8 cellular contexts compared by ENCODE assay signal in the genomic region with DNA sequence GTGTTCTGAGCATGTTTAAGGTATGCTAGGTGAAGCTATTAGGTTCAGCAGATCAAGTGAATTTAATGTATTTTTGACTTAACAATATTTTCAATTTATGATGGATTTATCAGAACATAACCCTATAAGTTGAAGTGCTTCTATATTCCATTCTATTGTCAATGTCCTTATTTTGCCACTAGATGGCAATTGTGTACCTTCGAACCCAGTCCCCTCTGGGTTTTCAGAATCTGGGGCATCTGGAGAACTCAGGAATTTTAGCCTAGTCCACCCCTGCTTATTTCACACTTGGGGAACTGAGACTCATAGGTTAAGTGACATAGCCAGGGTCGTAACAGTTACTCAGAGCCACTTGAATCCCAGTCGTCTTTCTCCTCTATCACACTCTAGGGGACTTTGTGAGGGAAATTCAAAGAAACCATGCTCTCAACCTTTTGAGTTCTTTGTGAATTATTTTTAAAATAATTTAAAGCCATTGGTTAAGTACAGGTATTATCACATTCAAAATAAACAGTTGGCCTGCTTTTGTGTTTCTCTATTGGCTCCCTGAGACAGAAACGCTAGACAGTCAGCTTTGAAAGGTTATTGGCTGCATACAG.
DNase-seq lines count a peak whose midpoint lies in the region; ATAC-seq and TF ChIP-seq lines count a peak whose summit lies in the region.

No MANE protein-coding gene starts in this region.

- H3K4me3 Mint-ChIP-seq in activated CD4-positive, alpha-beta T cell treated with anti-CD3 and anti-CD28 coated beads, Interleukin-2, amount 10 ng/mL, durations not matched to agents 7 days and 5 days: no peak overlapping the region

- no peaks in the 10 kb centered on the region for H3K27me3 Mint-ChIP-seq in activated CD4-positive, alpha-beta T cell treated with anti-CD3 and anti-CD28 coated beads, Interleukin-2, amount 10 ng/mL, durations not matched to agents 7 days and 5 days

- POLR2A ChIA-PET in activated CD4-positive, alpha-beta T cell treated with anti-CD3 and anti-CD28 coated beads, Interleukin-2, amount 10 ng/mL, durations not matched to agents 7 days and 5 days (lab: Charles Lee): no interaction called here

- H3K36me3 Mint-ChIP-seq in activated CD4-positive, alpha-beta T cell treated with anti-CD3 and anti-CD28 coated beads, Interleukin-2, amount 10 ng/mL, durations not matched to agents 7 days and 5 days (ENCODE audit: low read depth): peaks cover 4% of the 10 kb centered on the region

- H3K4me3 ChIP-seq in fibroblast of the aortic adventitia (ENCODE audit: low read depth, low read length): no peak overlapping the region

- H3K27ac Mint-ChIP-seq in activated CD4-positive, alpha-beta T cell treated with anti-CD3 and anti-CD28 coated beads, Interleukin-2, amount 10 ng/mL, durations not matched to agents 7 days and 5 days: no peak overlapping the region

- TF ChIP-seq CTCF in fibroblast of the aortic adventitia (IDR thresholded peaks at IDR 0.05; ENCODE audit: insufficient read depth, low read length): peak; percentile 68

- CTCF ChIA-PET in activated CD4-positive, alpha-beta T cell treated with anti-CD3 and anti-CD28 coated beads, Interleukin-2, amount 10 ng/mL, durations not matched to agents 7 days and 5 days (lab: Charles Lee): interaction anchor here (1.0 kb wide), 1 partner anchor 287 kb away, joined by 3 read pairs; no protein-coding TSS in a partner anchor

- H3K9me3 Mint-ChIP-seq in activated CD4-positive, alpha-beta T cell treated with anti-CD3 and anti-CD28 coated beads, Interleukin-2, amount 10 ng/mL, durations not matched to agents 7 days and 5 days: no peaks in the 10 kb centered on the region

- ATAC-seq in HG02571 (IDR thresholded peaks at IDR 0.05; ENCODE audit: unreplicated experiment): no peak
- no peak for ATAC-seq in HG03108 (IDR thresholded peaks at IDR 0.05; ENCODE audit: unreplicated experiment)

- DNase-seq in EL: peak; percentile 67
- DNase-seq in HT1080 (ENCODE audit: low read depth): peak; percentile 31
- DNase-seq in SHP77 (lab: John Stamatoyannopoulos, UW): peak; percentile 2 to 36
- peak; percentile 82 for DNase-seq in fibroblast of the aortic adventitia (ENCODE audit: low read depth)
- peak; percentile 5 for DNase-seq in occipital lobe (lab: John Stamatoyannopoulos, UW)
- DNase-seq in activated CD4-positive, alpha-beta T cell treated with anti-CD3 and anti-CD28 coated beads, Interleukin-2, amount 10 ng/mL, durations not matched to agents 7 days and 5 days: no peak

- H3K4me1 Mint-ChIP-seq in activated CD4-positive, alpha-beta T cell treated with anti-CD3 and anti-CD28 coated beads, Interleukin-2, amount 10 ng/mL, durations not matched to agents 7 days and 5 days: no peaks in the 10 kb centered on the region
